In the genomic region with DNA sequence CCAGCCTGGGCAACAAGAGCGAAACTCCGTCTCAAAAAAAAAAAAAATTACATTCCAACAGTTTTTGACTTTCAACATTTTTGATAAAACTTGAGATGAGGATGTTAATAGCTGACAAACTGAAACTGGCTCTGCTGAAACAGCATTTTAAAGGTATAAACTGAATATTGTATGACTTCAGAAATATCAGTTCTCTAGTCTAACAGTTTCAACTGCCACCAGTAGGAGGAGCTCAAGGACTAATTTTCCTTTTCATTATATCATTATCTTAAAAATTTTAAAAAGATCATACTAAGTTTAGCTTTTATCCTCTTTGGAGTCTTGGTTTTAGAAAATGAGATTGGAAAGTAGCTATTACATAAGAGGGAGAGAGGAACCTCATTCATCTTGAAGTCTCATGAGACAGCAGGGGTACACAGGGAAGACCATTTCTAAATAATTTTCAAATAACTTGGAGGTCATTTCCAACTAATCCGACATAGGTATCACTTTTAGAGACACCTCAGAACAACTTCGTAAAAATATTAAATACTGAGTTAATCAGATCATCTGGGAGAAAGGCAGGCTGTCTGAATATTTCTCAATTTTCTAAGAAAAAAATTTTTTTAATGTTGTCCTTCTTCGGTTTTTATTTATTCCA, we compare ENCODE assay signal across 2 cellular contexts.
TF ChIP-seq lines count a peak whose summit lies in the region.

No MANE protein-coding gene starts in this region.

TF ChIP-seq in HCT116, 20 proteins besides CTCF, POLR2A, EP300 and RAD21 (continued from another document):
- TF ChIP-seq, protein P1, sequence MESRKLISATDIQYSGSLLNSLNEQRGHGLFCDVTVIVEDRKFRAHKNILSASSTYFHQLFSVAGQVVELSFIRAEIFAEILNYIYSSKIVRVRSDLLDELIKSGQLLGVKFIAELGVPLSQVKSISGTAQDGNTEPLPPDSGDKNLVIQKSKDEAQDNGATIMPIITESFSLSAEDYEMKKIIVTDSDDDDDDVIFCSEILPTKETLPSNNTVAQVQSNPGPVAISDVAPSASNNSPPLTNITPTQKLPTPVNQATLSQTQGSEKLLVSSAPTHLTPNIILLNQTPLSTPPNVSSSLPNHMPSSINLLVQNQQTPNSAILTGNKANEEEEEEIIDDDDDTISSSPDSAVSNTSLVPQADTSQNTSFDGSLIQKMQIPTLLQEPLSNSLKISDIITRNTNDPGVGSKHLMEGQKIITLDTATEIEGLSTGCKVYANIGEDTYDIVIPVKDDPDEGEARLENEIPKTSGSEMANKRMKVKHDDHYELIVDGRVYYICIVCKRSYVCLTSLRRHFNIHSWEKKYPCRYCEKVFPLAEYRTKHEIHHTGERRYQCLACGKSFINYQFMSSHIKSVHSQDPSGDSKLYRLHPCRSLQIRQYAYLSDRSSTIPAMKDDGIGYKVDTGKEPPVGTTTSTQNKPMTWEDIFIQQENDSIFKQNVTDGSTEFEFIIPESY (IDR thresholded peaks at IDR 0.05; ENCODE audit: extremely low read depth, insufficient replicate concordance, low read length) = no peak
- TF ChIP-seq, protein P2, sequence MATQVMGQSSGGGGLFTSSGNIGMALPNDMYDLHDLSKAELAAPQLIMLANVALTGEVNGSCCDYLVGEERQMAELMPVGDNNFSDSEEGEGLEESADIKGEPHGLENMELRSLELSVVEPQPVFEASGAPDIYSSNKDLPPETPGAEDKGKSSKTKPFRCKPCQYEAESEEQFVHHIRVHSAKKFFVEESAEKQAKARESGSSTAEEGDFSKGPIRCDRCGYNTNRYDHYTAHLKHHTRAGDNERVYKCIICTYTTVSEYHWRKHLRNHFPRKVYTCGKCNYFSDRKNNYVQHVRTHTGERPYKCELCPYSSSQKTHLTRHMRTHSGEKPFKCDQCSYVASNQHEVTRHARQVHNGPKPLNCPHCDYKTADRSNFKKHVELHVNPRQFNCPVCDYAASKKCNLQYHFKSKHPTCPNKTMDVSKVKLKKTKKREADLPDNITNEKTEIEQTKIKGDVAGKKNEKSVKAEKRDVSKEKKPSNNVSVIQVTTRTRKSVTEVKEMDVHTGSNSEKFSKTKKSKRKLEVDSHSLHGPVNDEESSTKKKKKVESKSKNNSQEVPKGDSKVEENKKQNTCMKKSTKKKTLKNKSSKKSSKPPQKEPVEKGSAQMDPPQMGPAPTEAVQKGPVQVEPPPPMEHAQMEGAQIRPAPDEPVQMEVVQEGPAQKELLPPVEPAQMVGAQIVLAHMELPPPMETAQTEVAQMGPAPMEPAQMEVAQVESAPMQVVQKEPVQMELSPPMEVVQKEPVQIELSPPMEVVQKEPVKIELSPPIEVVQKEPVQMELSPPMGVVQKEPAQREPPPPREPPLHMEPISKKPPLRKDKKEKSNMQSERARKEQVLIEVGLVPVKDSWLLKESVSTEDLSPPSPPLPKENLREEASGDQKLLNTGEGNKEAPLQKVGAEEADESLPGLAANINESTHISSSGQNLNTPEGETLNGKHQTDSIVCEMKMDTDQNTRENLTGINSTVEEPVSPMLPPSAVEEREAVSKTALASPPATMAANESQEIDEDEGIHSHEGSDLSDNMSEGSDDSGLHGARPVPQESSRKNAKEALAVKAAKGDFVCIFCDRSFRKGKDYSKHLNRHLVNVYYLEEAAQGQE (IDR thresholded peaks at IDR 0.05; ENCODE audit: low read depth) = no peak
- no peak for TF ChIP-seq SP1 (IDR thresholded peaks at IDR 0.05; ENCODE audit: low read depth)
- TF ChIP-seq ELF1 (IDR thresholded peaks at IDR 0.05; ENCODE audit: borderline replicate concordance, low read depth) = no peak
- no peak for TF ChIP-seq CBX3 (IDR thresholded peaks at IDR 0.05; ENCODE audit: low read depth)
- no peak for TF ChIP-seq EZH2phosphoT487 (IDR thresholded peaks at IDR 0.05; ENCODE audit: borderline replicate concordance)
- TF ChIP-seq JUND (IDR thresholded peaks at IDR 0.05) = no peak
- no peak for TF ChIP-seq CEBPB (IDR thresholded peaks at IDR 0.05; ENCODE audit: low read depth)
- TF ChIP-seq POLR2AphosphoS5 (IDR thresholded peaks at IDR 0.05; ENCODE audit: low read depth, low read length) = no peak
- TF ChIP-seq TCF7L2 (IDR thresholded peaks at IDR 0.05; ENCODE audit: borderline replicate concordance, extremely low read depth, insufficient read depth, insufficient read length) = no peak
- TF ChIP-seq SRF (IDR thresholded peaks at IDR 0.05; ENCODE audit: low read depth) = no peak
- no peak for TF ChIP-seq ZNF274 (IDR thresholded peaks at IDR 0.05; ENCODE audit: low read depth, low read length)
- TF ChIP-seq ZFX (IDR thresholded peaks at IDR 0.05) = no peak
- no peak for TF ChIP-seq EGR1 (IDR thresholded peaks at IDR 0.05; ENCODE audit: low read depth)

TF ChIP-seq in liver, 16 proteins besides CTCF, POLR2A, EP300 and RAD21 (continued from another document):
- TF ChIP-seq, protein P2 (IDR thresholded peaks at IDR 0.05) = no peak
- no peak for TF ChIP-seq FOXA1 (IDR thresholded peaks at IDR 0.05)
